In the genomic region with DNA sequence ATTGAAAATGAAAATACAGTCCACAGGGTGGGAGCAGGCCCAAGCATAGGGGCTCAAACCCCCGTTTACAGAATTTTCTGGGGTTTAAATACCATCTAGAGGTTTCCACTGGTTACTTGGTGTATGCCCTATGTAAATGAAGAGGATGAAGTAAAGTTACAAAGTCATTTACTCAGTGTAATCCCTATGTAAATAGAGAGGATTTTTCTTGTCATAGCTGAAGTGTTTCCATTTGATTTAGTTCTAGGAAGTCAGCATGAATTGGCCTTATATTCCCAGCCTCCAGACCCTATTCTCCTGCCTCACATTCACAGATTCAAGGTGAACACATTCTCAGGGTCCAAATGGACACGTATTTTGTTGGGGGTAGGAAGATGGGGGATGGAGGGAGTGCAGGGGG, we compare ENCODE assay signal across 5 cellular contexts.
DNase-seq lines count a peak whose midpoint lies in the region; ATAC-seq, FAIRE-seq and TF ChIP-seq lines count a peak whose summit lies in the region.
"Not testable (repeated sequence)": the region's sequence is repeated elsewhere in the genome, so short reads cannot be mapped to it uniquely, and the experiment has no call there.

No MANE protein-coding gene starts in this region.

- H3K27ac ChIP-seq in HUES48 (ENCODE audit: low read depth, low read length) (peak overlapping the region; percentile 16), parathyroid adenoma (peak overlapping the region; percentile 57)
- H3K27ac ChIP-seq in HepG2 (ENCODE audit: extremely low read length, insufficient read depth, low read length): not testable (repeated sequence)

- H3K9ac ChIP-seq in HUES48 (ENCODE audit: low read depth, low read length); HepG2 (ENCODE audit: insufficient read depth, low read depth, low read length); parathyroid adenoma: not testable (repeated sequence)

- BruUV-seq in HepG2 (replicated peaks; lab: Mats Ljungman, UMichigan): not testable (repeated sequence)

- TF ChIP-seq EP300 in HepG2 (IDR thresholded peaks at IDR 0.05; ENCODE audit: low read depth in 2 of 2, low read length in 2 of 2); HepG2 (CRISPR knock-in tag; IDR thresholded peaks at IDR 0.05; ENCODE audit: borderline replicate concordance): not testable (repeated sequence)

- H3K27me3 ChIP-seq in HUES48 (ENCODE audit: control insufficient read depth, insufficient read depth, low read length); HepG2 (ENCODE audit: control insufficient read depth in 1 of 2, insufficient read depth in 2 of 2, low read length in 2 of 2); parathyroid adenoma (ENCODE audit: control insufficient read depth, insufficient read depth, low read length): not testable (repeated sequence)

- H2AFZ ChIP-seq in HepG2 (ENCODE audit: low read length); parathyroid adenoma: not testable (repeated sequence)

- not testable (repeated sequence) for H4K20me1 ChIP-seq in HepG2 (ENCODE audit: insufficient read depth, low read length)

- in situ Hi-C loops in HepG2 (cut with HindIII; ENCODE audit: extremely low pct_ligation_motif_present, low pct_unique_long_range_greater_than_20kb): not testable (repeated sequence)

- H3K4me2 ChIP-seq in HepG2 (ENCODE audit: low read depth, low read length); parathyroid adenoma (ENCODE audit: low read length): not testable (repeated sequence)

- POLR2A ChIA-PET in HepG2 (lab: Yijun Ruan, JAX): not testable (repeated sequence)

- intact Hi-C loops in HepG2 (cut with micrococcal nuclease; ENCODE audit: unreplicated experiment): not testable (repeated sequence)

- not testable (repeated sequence) for H3K4me3 ChIP-seq in HUES48 (ENCODE audit: low read depth, low read length); HepG2 (replicated peaks in 1 of 3; ENCODE audit: insufficient read depth in 1 of 3, low read depth in 2 of 3, low read length in 3 of 3); parathyroid adenoma (ENCODE audit: low read depth, low read length)

- H3K79me2 ChIP-seq in HepG2 (ENCODE audit: insufficient read depth, low read length); parathyroid adenoma: not testable (repeated sequence)

- not testable (repeated sequence) for TF ChIP-seq RAD21 in HepG2 (CRISPR knock-in tag; IDR thresholded peaks at IDR 0.05)

- CTCF ChIA-PET in HepG2 (lab: Yijun Ruan, JAX; ENCODE audit: low intra/inter-chr PET ratio, low total read pairs): not testable (repeated sequence)

- not testable (repeated sequence) for H3K9me3 ChIP-seq in HUES48 (ENCODE audit: control insufficient read depth, insufficient read depth, low read length); HepG2 (ENCODE audit: low read length); parathyroid adenoma (ENCODE audit: control insufficient read depth, low read length)

- peak; percentile 75 for DNase-seq in DMS53 treated with DMSO at 0.1 percent for 48 hours (lab: John Stamatoyannopoulos, UW; ENCODE audit: unreplicated experiment)
- peak; percentile 24 for DNase-seq in SHP77 treated with DMSO at 0.1 percent for 48 hours (lab: John Stamatoyannopoulos, UW)
- DNase-seq in HepG2 (ENCODE audit: low spot score): not testable (repeated sequence)

- ATAC-seq in HepG2: not testable (repeated sequence)

- WGBS in HepG2 (ENCODE audit: low lambda C conversion rate): 0% methylated on average over 2 of the region's 2 CpGs

- not testable (repeated sequence) for TF ChIP-seq CTCF in HepG2 (CRISPR knock-in tag; IDR thresholded peaks at IDR 0.05); parathyroid adenoma (IDR thresholded peaks at IDR 0.05)

- FAIRE-seq in HepG2 (lab: Jason Lieb, UNC): not testable (repeated sequence)

- peaks cover 53% of the 10 kb centered on the region for H3K4me1 ChIP-seq in HUES48 (ENCODE audit: control insufficient read depth, insufficient read depth, low read length)
- H3K4me1 ChIP-seq in HepG2 (ENCODE audit: insufficient read depth, low read length): peaks cover 16% of the 10 kb centered on the region
- H3K4me1 ChIP-seq in parathyroid adenoma: peaks cover 23% of the 10 kb centered on the region

- not testable (repeated sequence) for TF ChIP-seq POLR2A in HepG2 (IDR thresholded peaks at IDR 0.05; ENCODE audit: insufficient read depth in 1 of 2, low read depth in 2 of 2, low read length in 2 of 2)

- H3K36me3 ChIP-seq in HUES48 (ENCODE audit: control insufficient read depth, insufficient read depth, low read length); HepG2 (replicated peaks in 1 of 2; ENCODE audit: control insufficient read depth in 1 of 2, insufficient read depth in 2 of 2, low read length in 2 of 2); parathyroid adenoma (ENCODE audit: control insufficient read depth, insufficient read depth, low read length): not testable (repeated sequence)

TF ChIP-seq in HepG2, 621 proteins besides CTCF, POLR2A, EP300 and RAD21:
- TF ChIP-seq FOXA3 (CRISPR knock-in tag; IDR thresholded peaks at IDR 0.05) (peak; percentile 36; the same call in 1 of the 2 replicates), FOXA1 (CRISPR knock-in tag; IDR thresholded peaks at IDR 0.05) (peak; percentile 43; the same call in 1 of the 2 replicates), PITX1 (CRISPR knock-in tag; IDR thresholded peaks at IDR 0.05) (peak; percentile 77)
- TF ChIP-seq FOXA1 (IDR thresholded peaks at IDR 0.05): not testable (repeated sequence)
TF ChIP-seq in HepG2: peak in this region for 3; not testable (repeated sequence) for 618.
